10 cellular contexts compared by ENCODE assay signal in the genomic region with DNA sequence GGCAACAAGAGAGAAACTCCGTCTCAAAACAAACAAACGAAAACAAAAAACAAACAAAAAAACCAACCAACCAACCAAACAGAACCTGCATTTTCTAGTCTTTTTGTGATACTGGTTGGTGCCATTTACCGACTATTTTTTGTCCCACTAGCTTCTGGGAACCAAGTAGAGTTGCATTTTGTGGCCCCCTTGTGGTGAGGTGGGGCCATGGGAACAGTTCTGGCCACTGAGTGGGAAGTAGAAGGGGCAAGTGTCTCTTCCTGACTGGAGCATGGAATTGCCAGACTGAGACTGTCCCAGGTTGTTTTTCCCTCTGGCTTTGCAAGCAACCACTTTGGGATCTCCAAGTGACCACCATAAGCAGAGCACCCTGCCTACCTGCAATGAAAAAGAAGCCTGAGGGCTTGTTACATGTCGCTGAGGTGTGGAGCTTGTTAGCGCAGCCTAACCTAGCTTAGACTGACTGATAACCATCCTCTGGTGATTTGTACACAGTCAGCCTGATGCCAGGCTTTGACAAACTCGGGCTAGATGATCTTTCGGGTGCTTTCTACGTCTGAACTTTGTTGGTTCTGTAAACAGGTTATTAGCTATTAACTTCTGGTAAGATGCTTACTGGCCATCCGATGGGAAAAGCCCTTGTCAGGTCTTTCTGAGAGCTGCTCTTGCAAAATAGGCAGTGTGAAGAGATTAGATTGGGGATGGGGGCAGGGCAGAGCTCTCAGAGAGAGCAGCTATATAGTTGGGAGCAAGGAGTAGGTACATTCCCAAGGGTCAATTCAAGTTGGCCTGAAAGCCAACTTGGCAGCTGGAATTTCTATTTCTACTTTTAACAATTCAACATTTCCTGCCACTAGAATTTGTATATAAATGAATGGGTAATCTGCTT.
DNase-seq lines count a peak whose midpoint lies in the region; ATAC-seq, FAIRE-seq and TF ChIP-seq lines count a peak whose summit lies in the region.
"Had no signal": no experiment of that assay in that cellular context is flagged by ENCODE, and none has a peak within 500 bp of the region (broad histone marks: within the 10 kb centered on the region; RNA-seq: fewer than 3 reads in every experiment).

No MANE protein-coding gene starts in this region.

- no peak overlapping the region for H3K4me2 ChIP-seq in GM23338

- no peak overlapping the region for H2AFZ ChIP-seq in GM23338

- no peaks in the 10 kb centered on the region for H3K36me3 Mint-ChIP-seq in GM23338 (ENCODE audit: low read depth)
- H3K36me3 Mint-ChIP-seq in nephron progenitor cell (ENCODE audit: low read depth) = no peaks in the 10 kb centered on the region
- H3K36me3 Mint-ChIP-seq: stimulated activated naive B cell treated with anti-CD40 and anti-IgM and Interleukin-4, amounts not matched to agents 10 μg/mL and 1 μg/mL and 100 μg/mL, for 72 hours had no signal

- FAIRE-seq in bronchial epithelial cell (lab: Jason Lieb, UNC) = no peak
- FAIRE-seq: endometrium had no signal

- H3K27ac ChIP-seq in GM23338 (ENCODE audit: low read depth) (no peak overlapping the region), sigmoid colon (peak overlapping the region in 2 of 4 donors; percentile 21 to 52)

- H3K4me1 Mint-ChIP-seq in GM23338 (no peaks in the 10 kb centered on the region; the same call in 2 of the 3 replicates), nephron progenitor cell (peaks cover 21% of the 10 kb centered on the region)
- H3K4me1 Mint-ChIP-seq: stimulated activated naive B cell treated with anti-CD40 and anti-IgM and Interleukin-4, amounts not matched to agents 10 μg/mL and 1 μg/mL and 100 μg/mL, for 72 hours had no signal

- H3K27me3 ChIP-seq in GM23338 (ENCODE audit: insufficient read depth) (no peaks in the 10 kb centered on the region), bronchial epithelial cell (ENCODE audit: control insufficient read depth, insufficient read depth, low read length) (peaks cover 4% of the 10 kb centered on the region), sigmoid colon (no peaks in the 10 kb centered on the region)

- H3K4me3 ChIP-seq in GM23338 (no peak overlapping the region), bronchial epithelial cell (ENCODE audit: low read depth, low read length) (no peak overlapping the region), sigmoid colon (no peak overlapping the region)

- H3K9me3 ChIP-seq in sigmoid colon = no peaks in the 10 kb centered on the region

- H3K9me2 ChIP-seq in GM23338 (ENCODE audit: insufficient read depth) = no peaks in the 10 kb centered on the region; the same call in 1 of the 2 replicates

- no peaks in the 10 kb centered on the region for H3K36me3 ChIP-seq in GM23338 (ENCODE audit: insufficient read depth)
- no peaks in the 10 kb centered on the region for H3K36me3 ChIP-seq in bronchial epithelial cell (ENCODE audit: control insufficient read depth, insufficient read depth, low read length)
- H3K36me3 ChIP-seq in sigmoid colon = no peaks in the 10 kb centered on the region

- intact Hi-C loops in sigmoid colon (cut with DNase I) = no loop called here

- H3K27me3 Mint-ChIP-seq in GM23338 (ENCODE audit: insufficient read depth, low read depth, poor library complexity) (peaks cover 4% of the 10 kb centered on the region), nephron progenitor cell (ENCODE audit: low read depth, poor library complexity) (peaks cover 9% of the 10 kb centered on the region)

- H3K79me2 ChIP-seq in GM23338 (replicated peaks; ENCODE audit: insufficient read depth) = no peaks in the 10 kb centered on the region

- no peaks in the 10 kb centered on the region for H4K20me1 ChIP-seq in GM23338 (replicated peaks; ENCODE audit: insufficient read depth)

- no peaks in the 10 kb centered on the region for H3F3A ChIP-seq in GM23338 (replicated peaks; ENCODE audit: low read depth)

- peak; percentile 90 to 93 for TF ChIP-seq CTCF in GM23338 (conservative IDR thresholded peaks at IDR 0.05; ENCODE audit: low read depth in 2 of 2)
- TF ChIP-seq CTCF in bronchial epithelial cell (IDR thresholded peaks at IDR 0.05; ENCODE audit: insufficient read depth, low read length, severe bottlenecking) = peak; percentile 76
- peak; percentile 41 for TF ChIP-seq CTCF in nephron progenitor cell (IDR thresholded peaks at IDR 0.05)
- peak in 1 of 4 experiments; percentile 26 for TF ChIP-seq CTCF in sigmoid colon (IDR thresholded peaks at IDR 0.05)

- DNase-seq in activated T-cell treated with anti-CD3 and anti-CD28 coated beads for 48 hours (ENCODE audit: low read depth) (peak; percentile 8), GM23338 (ENCODE audit: low spot score) (peak; percentile 77), NCI-H69 (lab: John Stamatoyannopoulos, UW) (peak; percentile 46), bronchial epithelial cell (ENCODE audit: low read depth) (peak; percentile 33), nephron progenitor cell (peak; percentile 18), sigmoid colon (no peak)
- DNase-seq in activated T-cell treated with anti-CD3 and anti-CD28 coated beads, Interleukin-2, amount 50 U/mL, for 1 hour = no peak
- no peak for DNase-seq in activated effector memory CD4-positive, alpha-beta T cell treated with anti-CD3 and anti-CD28 coated beads, Interleukin-2, amount 50 U/mL, for 16 hours
- DNase-seq: stimulated activated naive B cell treated with anti-CD40 and anti-IgM and Interleukin-4, amounts not matched to agents 10 μg/mL and 1 μg/mL and 100 μg/mL, for 72 hours had no signal

- no peak for TF ChIP-seq POLR2A in sigmoid colon (IDR thresholded peaks at IDR 0.05)

- H3K27ac Mint-ChIP-seq in GM23338 = no peak overlapping the region
- H3K27ac Mint-ChIP-seq in nephron progenitor cell = no peak overlapping the region
- H3K27ac Mint-ChIP-seq: stimulated activated naive B cell treated with anti-CD40 and anti-IgM and Interleukin-4, amounts not matched to agents 10 μg/mL and 1 μg/mL and 100 μg/mL, for 72 hours had no signal

- peak; percentile 96 for ATAC-seq in GM23338

- WGBS in sigmoid colon, 2 donors = 72 to 87% methylated on average over 9 of the region's 9 CpGs

- TF ChIP-seq EP300 in sigmoid colon (IDR thresholded peaks at IDR 0.05) = no peak

- H3K4me3 Mint-ChIP-seq in GM23338 = no peak overlapping the region
- no peak overlapping the region for H3K4me3 Mint-ChIP-seq in nephron progenitor cell
- H3K4me3 Mint-ChIP-seq: stimulated activated naive B cell treated with anti-CD40 and anti-IgM and Interleukin-4, amounts not matched to agents 10 μg/mL and 1 μg/mL and 100 μg/mL, for 72 hours had no signal

- H3K9me3 Mint-ChIP-seq in GM23338 (no peaks in the 10 kb centered on the region), nephron progenitor cell (no peaks in the 10 kb centered on the region)
- H3K9me3 Mint-ChIP-seq: stimulated activated naive B cell treated with anti-CD40 and anti-IgM and Interleukin-4, amounts not matched to agents 10 μg/mL and 1 μg/mL and 100 μg/mL, for 72 hours had no signal

- H3K4me1 ChIP-seq in GM23338 (ENCODE audit: insufficient read depth) (0 out of 2 replicates have a peak, but pooled peaks cover 5% of the 10 kb centered on the region), sigmoid colon (peaks cover 0 to 23% (median 14%) of the 10 kb centered on the region in 4 donors)

TF ChIP-seq in GM23338, 12 proteins besides CTCF, POLR2A, EP300 and RAD21:
- TF ChIP-seq NANOG (IDR thresholded peaks at IDR 0.05; ENCODE audit: borderline replicate concordance) = no peak
- no peak for TF ChIP-seq CREB1 (CRISPR knock-in tag; IDR thresholded peaks at IDR 0.05; ENCODE audit: low read depth)
- TF ChIP-seq ZNF331 (CRISPR knock-in tag; IDR thresholded peaks at IDR 0.05; ENCODE audit: low read depth) = no peak
- TF ChIP-seq REST (IDR thresholded peaks at IDR 0.05; ENCODE audit: unreplicated experiment) = no peak
- no peak for TF ChIP-seq EZH2 (IDR thresholded peaks at IDR 0.05; ENCODE audit: low read depth, unreplicated experiment)
- no peak for TF ChIP-seq EZH2phosphoT487 (IDR thresholded peaks at IDR 0.05; ENCODE audit: unreplicated experiment)

Comparison
In these comparisons a context has a peak if more than half of its experiments do, and no peak if none do; other contexts are left out.
1. DNase-seq: peak in activated T-cell treated with anti-CD3 and anti-CD28 coated beads for 48 hours (single experiment), GM23338 (single experiment), NCI-H69 (single experiment), bronchial epithelial cell (single experiment) and nephron progenitor cell (single experiment); none in activated T-cell treated with anti-CD3 and anti-CD28 coated beads, Interleukin-2, amount 50 U/mL, for 1 hour (single experiment), sigmoid colon (single experiment) and activated effector memory CD4-positive, alpha-beta T cell treated with anti-CD3 and anti-CD28 coated beads, Interleukin-2, amount 50 U/mL, for 16 hours (single experiment).